14 cellular contexts compared by ENCODE assay signal in genomic region chr13:45337803-45338202, GRCh38. TPM values are rescaled to one million over a fixed set of nuclear protein-coding genes. Genes with fewer than 3 reads are reported as not detected.
A peak's percentile ranks its signal among the peaks of the same experiment; 100 is the strongest.
DNase-seq lines count a peak whose midpoint lies in the region; ATAC-seq, FAIRE-seq and TF ChIP-seq lines count a peak whose summit lies in the region.
"Had no signal": no experiment of that assay in that cellular context is flagged by ENCODE, and none has a peak within 500 bp of the region (broad histone marks: within the 10 kb centered on the region; RNA-seq: fewer than 3 reads in every experiment).

No MANE protein-coding gene starts in this region.

- TF ChIP-seq EP300 in suprapubic skin (IDR thresholded peaks at IDR 0.05) = no peak

- H3K4me1 ChIP-seq in keratinocyte (ENCODE audit: control insufficient read depth, extremely low read depth, insufficient read depth, low read length) (peaks cover 69% of the 10 kb centered on the region), suprapubic skin (peaks cover 65% of the 10 kb centered on the region)

- dilution Hi-C loops in keratinocyte (cut with MboI; ENCODE audit: extremely low pct_ligation_motif_present, low sequenced_read_pairs) = no loop called here

- H3K4me1 Mint-ChIP-seq in activated naive CD4-positive, alpha-beta T cell treated with anti-CD3 and anti-CD28 coated beads, Interleukin-2, amount 10 ng/mL, durations not matched to agents 7 days and 5 days = peaks cover 87% of the 10 kb centered on the region
- H3K4me1 Mint-ChIP-seq in activated naive CD8-positive, alpha-beta T cell treated with anti-CD3 and anti-CD28 coated beads, Interleukin-2, amount 50 U/mL, for 24 hours = peaks cover 87% of the 10 kb centered on the region

- H3K27me3 ChIP-seq in keratinocyte (ENCODE audit: control insufficient read depth, extremely low read depth, insufficient read depth, low read length) (no peaks in the 10 kb centered on the region), suprapubic skin (no peaks in the 10 kb centered on the region)
- H3K27me3 ChIP-seq: neural progenitor cell had no signal

- H3K9me3 ChIP-seq in keratinocyte (ENCODE audit: control insufficient read depth, low read depth, low read length) (no peaks in the 10 kb centered on the region), suprapubic skin (no peaks in the 10 kb centered on the region)

- peaks cover 4% of the 10 kb centered on the region for H3K9me1 ChIP-seq in keratinocyte (ENCODE audit: control insufficient read depth, extremely low read depth, insufficient read depth, low read length)

- H2AFZ ChIP-seq in keratinocyte (ENCODE audit: control insufficient read depth, low read length) = no peak overlapping the region
- H2AFZ ChIP-seq: neural progenitor cell had no signal

- peak overlapping the region; percentile 85 for H3K4me2 ChIP-seq in keratinocyte (ENCODE audit: control insufficient read depth, extremely low read depth, insufficient read depth, low read depth, low read length)

- peak overlapping the region; percentile 63 for H3K27ac Mint-ChIP-seq in activated naive CD4-positive, alpha-beta T cell treated with anti-CD3 and anti-CD28 coated beads, Interleukin-2, amount 10 ng/mL, durations not matched to agents 7 days and 5 days
- peak overlapping the region; percentile 77 for H3K27ac Mint-ChIP-seq in activated naive CD8-positive, alpha-beta T cell treated with anti-CD3 and anti-CD28 coated beads, Interleukin-2, amount 50 U/mL, for 24 hours
- H3K27ac Mint-ChIP-seq: neural progenitor cell had no signal

- no peak for FAIRE-seq in keratinocyte (lab: Jason Lieb, UNC)
- FAIRE-seq: urothelium cell line had no signal

- peaks cover 4% of the 10 kb centered on the region for H3K27me3 Mint-ChIP-seq in activated naive CD4-positive, alpha-beta T cell treated with anti-CD3 and anti-CD28 coated beads, Interleukin-2, amount 10 ng/mL, durations not matched to agents 7 days and 5 days
- peaks cover 3% of the 10 kb centered on the region for H3K27me3 Mint-ChIP-seq in activated naive CD8-positive, alpha-beta T cell treated with anti-CD3 and anti-CD28 coated beads, Interleukin-2, amount 50 U/mL, for 24 hours

- no peak for DNase-seq in activated naive CD4-positive, alpha-beta T cell treated with anti-CD3 and anti-CD28 coated beads, Interleukin-2, amount 10 ng/mL, durations not matched to agents 7 days and 5 days
- DNase-seq in activated naive CD4-positive, alpha-beta T cell (lab: John Stamatoyannopoulos, UW) = no peak
- no peak for DNase-seq in activated naive CD8-positive, alpha-beta T cell treated with anti-CD3 and anti-CD28 coated beads, Interleukin-2, amount 50 U/mL, for 24 hours
- DNase-seq in keratinocyte (ENCODE audit: low read depth, low spot score) = no peak
- no peak for DNase-seq in suprapubic skin (ENCODE audit: low spot score in 2 of 2)
- DNase-seq in HCEC 1CT = no peak
- DNase-seq: AML-193, caudate nucleus, NCI-H2227 treated with DMSO at 0.1 percent for 48 hours, Right ventricle myocardium superior had no signal

- TF ChIP-seq CTCF in keratinocyte (optimal IDR thresholded peaks at IDR 0.05 in 1 of 3, IDR thresholded peaks at IDR 0.05 in 1 of 3, conservative IDR thresholded peaks at IDR 0.05 in 1 of 3; ENCODE audit: extremely low read depth in 1 of 3, insufficient read depth in 2 of 3, low read length in 3 of 3) (no peak), suprapubic skin (IDR thresholded peaks at IDR 0.05) (no peak)

- H3K9me3 Mint-ChIP-seq in activated naive CD4-positive, alpha-beta T cell treated with anti-CD3 and anti-CD28 coated beads, Interleukin-2, amount 10 ng/mL, durations not matched to agents 7 days and 5 days = no peaks in the 10 kb centered on the region
- H3K9me3 Mint-ChIP-seq in activated naive CD8-positive, alpha-beta T cell treated with anti-CD3 and anti-CD28 coated beads, Interleukin-2, amount 50 U/mL, for 24 hours = no peaks in the 10 kb centered on the region
- H3K9me3 Mint-ChIP-seq: neural progenitor cell had no signal

- peak overlapping the region; percentile 99 for H3K4me3 Mint-ChIP-seq in activated naive CD4-positive, alpha-beta T cell treated with anti-CD3 and anti-CD28 coated beads, Interleukin-2, amount 10 ng/mL, durations not matched to agents 7 days and 5 days
- H3K4me3 Mint-ChIP-seq in activated naive CD8-positive, alpha-beta T cell treated with anti-CD3 and anti-CD28 coated beads, Interleukin-2, amount 50 U/mL, for 24 hours = peak overlapping the region; percentile 99

- H3K79me2 ChIP-seq in keratinocyte (ENCODE audit: control insufficient read depth, insufficient read depth, low read length) = peaks cover 65% of the 10 kb centered on the region

- TF ChIP-seq POLR2A in suprapubic skin (IDR thresholded peaks at IDR 0.05) = no peak

- H4K20me1 ChIP-seq in keratinocyte (ENCODE audit: control insufficient read depth, extremely low read depth, insufficient read depth, low read length) = peaks cover 61% of the 10 kb centered on the region

- no peak for ATAC-seq in activated naive CD8-positive, alpha-beta T cell treated with anti-CD3 and anti-CD28 coated beads, Interleukin-2, amount 50 U/mL, for 24 hours
- ATAC-seq in GM19324 (IDR thresholded peaks at IDR 0.05; ENCODE audit: low FRiP score, unreplicated experiment) = no peak
- ATAC-seq in GM18870 (IDR thresholded peaks at IDR 0.05; ENCODE audit: unreplicated experiment) = no peak

- CTCF ChIA-PET in activated naive CD4-positive, alpha-beta T cell treated with anti-CD3 and anti-CD28 coated beads, Interleukin-2, amount 10 ng/mL, durations not matched to agents 7 days and 5 days (lab: Charles Lee) = interaction anchor here (1.2 kb wide), 1 partner anchor 29 kb away, joined by 4 read pairs; no protein-coding TSS in a partner anchor

- H3K36me3 Mint-ChIP-seq in activated naive CD4-positive, alpha-beta T cell treated with anti-CD3 and anti-CD28 coated beads, Interleukin-2, amount 10 ng/mL, durations not matched to agents 7 days and 5 days = peaks cover 82% of the 10 kb centered on the region
- peaks cover 77% of the 10 kb centered on the region for H3K36me3 Mint-ChIP-seq in activated naive CD8-positive, alpha-beta T cell treated with anti-CD3 and anti-CD28 coated beads, Interleukin-2, amount 50 U/mL, for 24 hours (ENCODE audit: low read depth)

- no peak overlapping the region for H3K27ac ChIP-seq in keratinocyte (ENCODE audit: control insufficient read depth, insufficient read depth, low read length)
- H3K27ac ChIP-seq in suprapubic skin = no peak overlapping the region

- H3K36me3 ChIP-seq in keratinocyte (ENCODE audit: control insufficient read depth in 2 of 2, extremely low read depth in 1 of 2, insufficient read depth in 2 of 2, low read length in 2 of 2) (peaks cover 30 to 53% of the 10 kb centered on the region in 2 experiments), suprapubic skin (peaks cover 54% of the 10 kb centered on the region)

- WGBS in suprapubic skin = 69% methylated on average over 1 of the region's 1 CpG

- no peak overlapping the region for H3K9ac ChIP-seq in keratinocyte (ENCODE audit: control insufficient read depth, extremely low read depth, insufficient read depth, low read length)
- H3K9ac ChIP-seq: neural progenitor cell had no signal

- H3K4me3 ChIP-seq in keratinocyte (ENCODE audit: control insufficient read depth in 2 of 3, extremely low read depth in 1 of 3, insufficient read depth in 2 of 3, low read depth in 1 of 3, low read length in 3 of 3) = peak overlapping the region in 1 of 3 experiments; percentile 17
- peak overlapping the region; percentile 11 for H3K4me3 ChIP-seq in suprapubic skin
- H3K4me3 ChIP-seq: neural progenitor cell had no signal

RNA-seq across cellular contexts. Expression of gene TPT1, which starts 3.2 kb away (rescaled TPM):
- polyA plus RNA-seq in keratinocyte = 3,409 to 8,174 TPM (median 5,358 TPM) in 3 replicates
- 7,356 TPM for polyA plus RNA-seq in keratinocyte (2011; ENCODE audit: low read depth)
- polyA plus RNA-seq in keratinocyte (2011; cell fraction: cytosol; rRNA removed) = 5,519 and 7,789 TPM in 2 replicates
- polyA plus RNA-seq in keratinocyte (2011; cell fraction: nucleus; rRNA removed) = 862 and 1,110 TPM in 2 replicates
- polyA plus RNA-seq in keratinocyte (2012; ENCODE audit: low replicate concordance) = 3,680 and 8,566 TPM in 2 replicates
- polyA minus RNA-seq in keratinocyte = 719 to 1,720 TPM (median 1,132 TPM) in 3 replicates
- polyA minus RNA-seq in keratinocyte (2011; cell fraction: cytosol; rRNA and poly(A)+ RNA removed) = 1,849 TPM
- 199 and 344 TPM in 2 replicates for polyA minus RNA-seq in keratinocyte (2011; cell fraction: nucleus; rRNA and poly(A)+ RNA removed)
- total RNA-seq in suprapubic skin = 1,000 to 10,000 TPM; 1,947 to 2,729 (median 2,521) TPM
